ENCODE assay signal across 2 cellular contexts in genomic region chr5:37247496-37247895, GRCh38.
TF ChIP-seq lines count a peak whose summit lies in the region.

No MANE protein-coding gene starts in this region.

TF ChIP-seq in K562, 482 proteins besides CTCF, POLR2A, EP300 and RAD21 (continued from another document):
- TF ChIP-seq SMC3 (conservative IDR thresholded peaks at IDR 0.05; ENCODE audit: insufficient read depth, low read depth, low read length), result no peak
- no peak for TF ChIP-seq SIRT6 (IDR thresholded peaks at IDR 0.05; ENCODE audit: low read depth, low read length)
- TF ChIP-seq CHAMP1 (IDR thresholded peaks at IDR 0.05), result no peak
- no peak for TF ChIP-seq STAT5B (CRISPR knock-in tag; IDR thresholded peaks at IDR 0.05)
- no peak for TF ChIP-seq FOXJ2 (tag; IDR thresholded peaks at IDR 0.05)

TF ChIP-seq in HEK293T, 16 proteins besides CTCF, POLR2A, EP300 and RAD21 (continued from another document):
- TF ChIP-seq LEF1 (IDR thresholded peaks at IDR 0.05; ENCODE audit: borderline replicate concordance) (no peak), BHLHE40 (IDR thresholded peaks at IDR 0.05; ENCODE audit: borderline replicate concordance) (no peak), ZNF384 (IDR thresholded peaks at IDR 0.05) (no peak), PKNOX1 (IDR thresholded peaks at IDR 0.05) (no peak), FOXA1 (IDR thresholded peaks at IDR 0.05) (no peak), FOXM1 (IDR thresholded peaks at IDR 0.05; ENCODE audit: borderline replicate concordance) (no peak), L3MBTL2 (conservative IDR thresholded peaks at IDR 0.05) (no peak), ELF4 (IDR thresholded peaks at IDR 0.05) (no peak), SUZ12 (IDR thresholded peaks at IDR 0.05) (no peak), TARDBP (IDR thresholded peaks at IDR 0.05) (no peak), HDGF (IDR thresholded peaks at IDR 0.05; ENCODE audit: borderline replicate concordance) (no peak), FOXK2 (IDR thresholded peaks at IDR 0.05) (no peak)
